In the genomic region with DNA sequence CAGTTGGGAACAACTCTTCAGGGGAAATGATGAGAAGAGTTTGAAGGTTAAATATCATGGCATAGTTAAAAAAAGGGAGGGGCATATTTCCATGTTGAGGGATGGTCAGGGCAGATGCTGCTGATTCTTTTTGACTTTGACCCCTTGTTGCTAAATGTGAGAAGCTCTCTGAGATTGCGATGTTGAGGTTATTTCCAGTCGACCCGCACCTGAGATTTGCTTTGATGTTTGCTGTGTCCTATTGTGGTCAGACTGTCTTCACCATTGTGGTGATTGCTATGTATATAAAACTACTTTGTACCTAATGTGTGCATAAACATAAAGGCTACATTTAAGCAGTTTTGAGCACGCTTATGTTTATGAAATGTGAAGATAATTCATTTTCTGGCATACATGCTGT, we compare ENCODE assay signal across 1 cellular context.
TF ChIP-seq lines count a peak whose summit lies in the region.

No MANE protein-coding gene starts in this region.

TF ChIP-seq in HepG2, 621 proteins besides CTCF, POLR2A, EP300 and RAD21 (continued from another document and continues in another):
- TF ChIP-seq, protein P1, sequence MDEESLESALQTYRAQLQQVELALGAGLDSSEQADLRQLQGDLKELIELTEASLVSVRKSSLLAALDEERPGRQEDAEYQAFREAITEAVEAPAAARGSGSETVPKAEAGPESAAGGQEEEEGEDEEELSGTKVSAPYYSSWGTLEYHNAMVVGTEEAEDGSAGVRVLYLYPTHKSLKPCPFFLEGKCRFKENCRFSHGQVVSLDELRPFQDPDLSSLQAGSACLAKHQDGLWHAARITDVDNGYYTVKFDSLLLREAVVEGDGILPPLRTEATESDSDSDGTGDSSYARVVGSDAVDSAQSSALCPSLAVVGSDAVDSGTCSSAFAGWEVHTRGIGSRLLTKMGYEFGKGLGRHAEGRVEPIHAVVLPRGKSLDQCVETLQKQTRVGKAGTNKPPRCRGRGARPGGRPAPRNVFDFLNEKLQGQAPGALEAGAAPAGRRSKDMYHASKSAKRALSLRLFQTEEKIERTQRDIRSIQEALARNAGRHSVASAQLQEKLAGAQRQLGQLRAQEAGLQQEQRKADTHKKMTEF (CRISPR knock-in tag; IDR thresholded peaks at IDR 0.05), result no peak
- TF ChIP-seq MED13 (CRISPR knock-in tag; IDR thresholded peaks at IDR 0.05), result no peak
- TF ChIP-seq ZNF180 (CRISPR knock-in tag; IDR thresholded peaks at IDR 0.05; ENCODE audit: borderline replicate concordance, low read depth), result no peak
- TF ChIP-seq FOSL1 (CRISPR knock-in tag; IDR thresholded peaks at IDR 0.05; ENCODE audit: borderline replicate concordance), result no peak
- no peak for TF ChIP-seq ZNF44 (CRISPR knock-in tag; IDR thresholded peaks at IDR 0.05)
- TF ChIP-seq ASH2L (IDR thresholded peaks at IDR 0.05; ENCODE audit: insufficient read length, low read depth, low read length), result peak; percentile 17
- no peak for TF ChIP-seq ZNF543 (CRISPR knock-in tag; IDR thresholded peaks at IDR 0.05)
- no peak for TF ChIP-seq SOX6 (IDR thresholded peaks at IDR 0.05)
- peak; percentile 90 for TF ChIP-seq SOX6 (CRISPR knock-in tag; IDR thresholded peaks at IDR 0.05)
- TF ChIP-seq ZNF775 (CRISPR knock-in tag; IDR thresholded peaks at IDR 0.05; ENCODE audit: borderline replicate concordance), result no peak
- peak; percentile 95 for TF ChIP-seq GFI1 (CRISPR knock-in tag; IDR thresholded peaks at IDR 0.05; ENCODE audit: borderline replicate concordance)
- peak; percentile 31; the same call in 1 of the 2 replicates for TF ChIP-seq NR2C2 (CRISPR knock-in tag; IDR thresholded peaks at IDR 0.05; ENCODE audit: borderline replicate concordance)
- TF ChIP-seq ZNF572 (CRISPR knock-in tag; IDR thresholded peaks at IDR 0.05), result no peak
- TF ChIP-seq ZNF24 (IDR thresholded peaks at IDR 0.05), result no peak
- TF ChIP-seq, protein P2, sequence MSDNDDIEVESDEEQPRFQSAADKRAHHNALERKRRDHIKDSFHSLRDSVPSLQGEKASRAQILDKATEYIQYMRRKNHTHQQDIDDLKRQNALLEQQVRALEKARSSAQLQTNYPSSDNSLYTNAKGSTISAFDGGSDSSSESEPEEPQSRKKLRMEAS (IDR thresholded peaks at IDR 0.05), result no peak
- TF ChIP-seq SALL1 (CRISPR knock-in tag; IDR thresholded peaks at IDR 0.05), result peak; percentile 65; the same call in 1 of the 2 replicates
- no peak for TF ChIP-seq ZNF382 (CRISPR knock-in tag; IDR thresholded peaks at IDR 0.05; ENCODE audit: borderline replicate concordance)
- TF ChIP-seq ZNF598 (CRISPR knock-in tag; IDR thresholded peaks at IDR 0.05; ENCODE audit: borderline replicate concordance), result no peak
- no peak for TF ChIP-seq ZNF577 (CRISPR knock-in tag; IDR thresholded peaks at IDR 0.05; ENCODE audit: borderline replicate concordance, low read depth)
- TF ChIP-seq, protein P3, sequence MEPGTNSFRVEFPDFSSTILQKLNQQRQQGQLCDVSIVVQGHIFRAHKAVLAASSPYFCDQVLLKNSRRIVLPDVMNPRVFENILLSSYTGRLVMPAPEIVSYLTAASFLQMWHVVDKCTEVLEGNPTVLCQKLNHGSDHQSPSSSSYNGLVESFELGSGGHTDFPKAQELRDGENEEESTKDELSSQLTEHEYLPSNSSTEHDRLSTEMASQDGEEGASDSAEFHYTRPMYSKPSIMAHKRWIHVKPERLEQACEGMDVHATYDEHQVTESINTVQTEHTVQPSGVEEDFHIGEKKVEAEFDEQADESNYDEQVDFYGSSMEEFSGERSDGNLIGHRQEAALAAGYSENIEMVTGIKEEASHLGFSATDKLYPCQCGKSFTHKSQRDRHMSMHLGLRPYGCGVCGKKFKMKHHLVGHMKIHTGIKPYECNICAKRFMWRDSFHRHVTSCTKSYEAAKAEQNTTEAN (CRISPR knock-in tag; conservative IDR thresholded peaks at IDR 0.05), result no peak
- TF ChIP-seq IKZF1 (IDR thresholded peaks at IDR 0.05), result no peak
- TF ChIP-seq, protein P4, sequence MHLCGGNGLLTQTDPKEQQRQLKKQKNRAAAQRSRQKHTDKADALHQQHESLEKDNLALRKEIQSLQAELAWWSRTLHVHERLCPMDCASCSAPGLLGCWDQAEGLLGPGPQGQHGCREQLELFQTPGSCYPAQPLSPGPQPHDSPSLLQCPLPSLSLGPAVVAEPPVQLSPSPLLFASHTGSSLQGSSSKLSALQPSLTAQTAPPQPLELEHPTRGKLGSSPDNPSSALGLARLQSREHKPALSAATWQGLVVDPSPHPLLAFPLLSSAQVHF (CRISPR knock-in tag; IDR thresholded peaks at IDR 0.05), result no peak
- TF ChIP-seq ZNF7 (CRISPR knock-in tag; IDR thresholded peaks at IDR 0.05), result no peak
- TF ChIP-seq BHLHE40 (IDR thresholded peaks at IDR 0.05; ENCODE audit: low read length), result peak; percentile 61; the same call in 1 of the 2 replicates
- TF ChIP-seq FOXK1 (CRISPR knock-in tag; IDR thresholded peaks at IDR 0.05; ENCODE audit: borderline replicate concordance, low read depth), result peak; percentile 66; the same call in 1 of the 2 replicates
- TF ChIP-seq, protein P5, sequence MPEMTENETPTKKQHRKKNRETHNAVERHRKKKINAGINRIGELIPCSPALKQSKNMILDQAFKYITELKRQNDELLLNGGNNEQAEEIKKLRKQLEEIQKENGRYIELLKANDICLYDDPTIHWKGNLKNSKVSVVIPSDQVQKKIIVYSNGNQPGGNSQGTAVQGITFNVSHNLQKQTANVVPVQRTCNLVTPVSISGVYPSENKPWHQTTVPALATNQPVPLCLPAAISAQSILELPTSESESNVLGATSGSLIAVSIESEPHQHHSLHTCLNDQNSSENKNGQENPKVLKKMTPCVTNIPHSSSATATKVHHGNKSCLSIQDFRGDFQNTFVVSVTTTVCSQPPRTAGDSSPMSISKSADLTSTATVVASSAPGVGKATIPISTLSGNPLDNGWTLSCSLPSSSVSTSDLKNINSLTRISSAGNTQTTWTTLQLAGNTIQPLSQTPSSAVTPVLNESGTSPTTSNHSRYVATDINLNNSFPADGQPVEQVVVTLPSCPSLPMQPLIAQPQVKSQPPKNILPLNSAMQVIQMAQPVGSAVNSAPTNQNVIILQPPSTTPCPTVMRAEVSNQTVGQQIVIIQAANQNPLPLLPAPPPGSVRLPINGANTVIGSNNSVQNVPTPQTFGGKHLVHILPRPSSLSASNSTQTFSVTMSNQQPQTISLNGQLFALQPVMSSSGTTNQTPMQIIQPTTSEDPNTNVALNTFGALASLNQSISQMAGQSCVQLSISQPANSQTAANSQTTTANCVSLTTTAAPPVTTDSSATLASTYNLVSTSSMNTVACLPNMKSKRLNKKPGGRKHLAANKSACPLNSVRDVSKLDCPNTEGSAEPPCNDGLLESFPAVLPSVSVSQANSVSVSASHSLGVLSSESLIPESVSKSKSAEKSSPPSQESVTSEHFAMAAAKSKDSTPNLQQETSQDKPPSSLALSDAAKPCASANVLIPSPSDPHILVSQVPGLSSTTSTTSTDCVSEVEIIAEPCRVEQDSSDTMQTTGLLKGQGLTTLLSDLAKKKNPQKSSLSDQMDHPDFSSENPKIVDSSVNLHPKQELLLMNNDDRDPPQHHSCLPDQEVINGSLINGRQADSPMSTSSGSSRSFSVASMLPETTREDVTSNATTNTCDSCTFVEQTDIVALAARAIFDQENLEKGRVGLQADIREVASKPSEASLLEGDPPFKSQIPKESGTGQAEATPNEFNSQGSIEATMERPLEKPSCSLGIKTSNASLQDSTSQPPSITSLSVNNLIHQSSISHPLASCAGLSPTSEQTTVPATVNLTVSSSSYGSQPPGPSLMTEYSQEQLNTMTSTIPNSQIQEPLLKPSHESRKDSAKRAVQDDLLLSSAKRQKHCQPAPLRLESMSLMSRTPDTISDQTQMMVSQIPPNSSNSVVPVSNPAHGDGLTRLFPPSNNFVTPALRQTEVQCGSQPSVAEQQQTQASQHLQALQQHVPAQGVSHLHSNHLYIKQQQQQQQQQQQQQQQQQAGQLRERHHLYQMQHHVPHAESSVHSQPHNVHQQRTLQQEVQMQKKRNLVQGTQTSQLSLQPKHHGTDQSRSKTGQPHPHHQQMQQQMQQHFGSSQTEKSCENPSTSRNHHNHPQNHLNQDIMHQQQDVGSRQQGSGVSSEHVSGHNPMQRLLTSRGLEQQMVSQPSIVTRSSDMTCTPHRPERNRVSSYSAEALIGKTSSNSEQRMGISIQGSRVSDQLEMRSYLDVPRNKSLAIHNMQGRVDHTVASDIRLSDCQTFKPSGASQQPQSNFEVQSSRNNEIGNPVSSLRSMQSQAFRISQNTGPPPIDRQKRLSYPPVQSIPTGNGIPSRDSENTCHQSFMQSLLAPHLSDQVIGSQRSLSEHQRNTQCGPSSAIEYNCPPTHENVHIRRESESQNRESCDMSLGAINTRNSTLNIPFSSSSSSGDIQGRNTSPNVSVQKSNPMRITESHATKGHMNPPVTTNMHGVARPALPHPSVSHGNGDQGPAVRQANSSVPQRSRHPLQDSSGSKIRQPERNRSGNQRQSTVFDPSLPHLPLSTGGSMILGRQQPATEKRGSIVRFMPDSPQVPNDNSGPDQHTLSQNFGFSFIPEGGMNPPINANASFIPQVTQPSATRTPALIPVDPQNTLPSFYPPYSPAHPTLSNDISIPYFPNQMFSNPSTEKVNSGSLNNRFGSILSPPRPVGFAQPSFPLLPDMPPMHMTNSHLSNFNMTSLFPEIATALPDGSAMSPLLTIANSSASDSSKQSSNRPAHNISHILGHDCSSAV (CRISPR knock-in tag; IDR thresholded peaks at IDR 0.05; ENCODE audit: borderline replicate concordance), result no peak
- TF ChIP-seq FOXK2 (IDR thresholded peaks at IDR 0.05), result peak; percentile 72
- peak; percentile 92 for TF ChIP-seq SOX5 (CRISPR knock-in tag; IDR thresholded peaks at IDR 0.05; ENCODE audit: borderline replicate concordance)
- TF ChIP-seq, protein P6, sequence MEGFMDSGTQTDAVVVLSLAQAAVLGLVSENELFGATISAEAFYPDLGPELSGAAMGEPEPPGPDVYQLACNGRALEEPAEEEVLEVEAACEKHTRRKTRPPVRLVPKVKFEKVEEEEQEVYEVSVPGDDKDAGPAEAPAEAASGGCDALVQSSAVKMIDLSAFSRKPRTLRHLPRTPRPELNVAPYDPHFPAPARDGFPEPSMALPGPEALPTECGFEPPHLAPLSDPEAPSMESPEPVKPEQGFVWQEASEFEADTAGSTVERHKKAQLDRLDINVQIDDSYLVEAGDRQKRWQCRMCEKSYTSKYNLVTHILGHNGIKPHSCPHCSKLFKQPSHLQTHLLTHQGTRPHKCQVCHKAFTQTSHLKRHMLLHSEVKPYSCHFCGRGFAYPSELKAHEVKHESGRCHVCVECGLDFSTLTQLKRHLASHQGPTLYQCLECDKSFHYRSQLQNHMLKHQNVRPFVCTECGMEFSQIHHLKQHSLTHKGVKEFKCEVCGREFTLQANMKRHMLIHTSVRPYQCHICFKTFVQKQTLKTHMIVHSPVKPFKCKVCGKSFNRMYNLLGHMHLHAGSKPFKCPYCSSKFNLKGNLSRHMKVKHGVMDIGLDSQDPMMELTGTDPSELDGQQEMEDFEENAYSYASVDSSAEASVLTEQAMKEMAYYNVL (CRISPR knock-in tag; IDR thresholded peaks at IDR 0.05; ENCODE audit: borderline replicate concordance), result no peak
- TF ChIP-seq SOX13 (IDR thresholded peaks at IDR 0.05), result peak; percentile 69
- peak in 1 of 2 experiments; percentile 94; a peak in 2 of 4 replicates for TF ChIP-seq SOX13 (CRISPR knock-in tag; conservative IDR thresholded peaks at IDR 0.05 in 1 of 2, IDR thresholded peaks at IDR 0.05 in 1 of 2)
- TF ChIP-seq AGO2 (optimal IDR thresholded peaks at IDR 0.05; ENCODE audit: low read depth, low read length), result no peak
- no peak for TF ChIP-seq TEAD2 (CRISPR knock-in tag; IDR thresholded peaks at IDR 0.05)
- peak; percentile 42; the same call in 1 of the 2 replicates for TF ChIP-seq MIER3 (CRISPR knock-in tag; IDR thresholded peaks at IDR 0.05; ENCODE audit: borderline replicate concordance)
- TF ChIP-seq ZNF781 (CRISPR knock-in tag; IDR thresholded peaks at IDR 0.05; ENCODE audit: borderline replicate concordance, not compliant biosample characterization), result no peak
- TF ChIP-seq ZSCAN31 (CRISPR knock-in tag; IDR thresholded peaks at IDR 0.05; ENCODE audit: low read depth), result no peak
- TF ChIP-seq CHCHD3 (CRISPR knock-in tag; IDR thresholded peaks at IDR 0.05), result no peak
- TF ChIP-seq SIX4 (CRISPR knock-in tag; IDR thresholded peaks at IDR 0.05), result no peak
- TF ChIP-seq KDM2A (CRISPR knock-in tag; IDR thresholded peaks at IDR 0.05; ENCODE audit: borderline replicate concordance, low read depth), result no peak
- TF ChIP-seq CHD4 (IDR thresholded peaks at IDR 0.05; ENCODE audit: borderline replicate concordance, low read length), result no peak; the same call in 1 of the 2 replicates
- no peak for TF ChIP-seq BORCS8-MEF2B (CRISPR knock-in tag; IDR thresholded peaks at IDR 0.05)
- TF ChIP-seq, protein P7, sequence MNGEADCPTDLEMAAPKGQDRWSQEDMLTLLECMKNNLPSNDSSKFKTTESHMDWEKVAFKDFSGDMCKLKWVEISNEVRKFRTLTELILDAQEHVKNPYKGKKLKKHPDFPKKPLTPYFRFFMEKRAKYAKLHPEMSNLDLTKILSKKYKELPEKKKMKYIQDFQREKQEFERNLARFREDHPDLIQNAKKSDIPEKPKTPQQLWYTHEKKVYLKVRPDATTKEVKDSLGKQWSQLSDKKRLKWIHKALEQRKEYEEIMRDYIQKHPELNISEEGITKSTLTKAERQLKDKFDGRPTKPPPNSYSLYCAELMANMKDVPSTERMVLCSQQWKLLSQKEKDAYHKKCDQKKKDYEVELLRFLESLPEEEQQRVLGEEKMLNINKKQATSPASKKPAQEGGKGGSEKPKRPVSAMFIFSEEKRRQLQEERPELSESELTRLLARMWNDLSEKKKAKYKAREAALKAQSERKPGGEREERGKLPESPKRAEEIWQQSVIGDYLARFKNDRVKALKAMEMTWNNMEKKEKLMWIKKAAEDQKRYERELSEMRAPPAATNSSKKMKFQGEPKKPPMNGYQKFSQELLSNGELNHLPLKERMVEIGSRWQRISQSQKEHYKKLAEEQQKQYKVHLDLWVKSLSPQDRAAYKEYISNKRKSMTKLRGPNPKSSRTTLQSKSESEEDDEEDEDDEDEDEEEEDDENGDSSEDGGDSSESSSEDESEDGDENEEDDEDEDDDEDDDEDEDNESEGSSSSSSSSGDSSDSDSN (CRISPR knock-in tag; IDR thresholded peaks at IDR 0.05), result no peak
- 0 out of 2 replicates have a peak, but pooled peaks have one; percentile 23 for TF ChIP-seq TARDBP (CRISPR knock-in tag; IDR thresholded peaks at IDR 0.05)
- TF ChIP-seq, protein P8, sequence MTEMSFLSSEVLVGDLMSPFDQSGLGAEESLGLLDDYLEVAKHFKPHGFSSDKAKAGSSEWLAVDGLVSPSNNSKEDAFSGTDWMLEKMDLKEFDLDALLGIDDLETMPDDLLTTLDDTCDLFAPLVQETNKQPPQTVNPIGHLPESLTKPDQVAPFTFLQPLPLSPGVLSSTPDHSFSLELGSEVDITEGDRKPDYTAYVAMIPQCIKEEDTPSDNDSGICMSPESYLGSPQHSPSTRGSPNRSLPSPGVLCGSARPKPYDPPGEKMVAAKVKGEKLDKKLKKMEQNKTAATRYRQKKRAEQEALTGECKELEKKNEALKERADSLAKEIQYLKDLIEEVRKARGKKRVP (CRISPR knock-in tag; IDR thresholded peaks at IDR 0.05), result 0 out of 4 replicates have a peak, but pooled peaks of 1 of the 2 experiments have one; percentile 26
- TF ChIP-seq SRY (CRISPR knock-in tag; IDR thresholded peaks at IDR 0.05), result no peak
- TF ChIP-seq SMAD3 (CRISPR knock-in tag; IDR thresholded peaks at IDR 0.05), result 0 out of 2 replicates have a peak, but pooled peaks have one; percentile 39
